14 cellular contexts compared by ENCODE assay signal in the genomic region with DNA sequence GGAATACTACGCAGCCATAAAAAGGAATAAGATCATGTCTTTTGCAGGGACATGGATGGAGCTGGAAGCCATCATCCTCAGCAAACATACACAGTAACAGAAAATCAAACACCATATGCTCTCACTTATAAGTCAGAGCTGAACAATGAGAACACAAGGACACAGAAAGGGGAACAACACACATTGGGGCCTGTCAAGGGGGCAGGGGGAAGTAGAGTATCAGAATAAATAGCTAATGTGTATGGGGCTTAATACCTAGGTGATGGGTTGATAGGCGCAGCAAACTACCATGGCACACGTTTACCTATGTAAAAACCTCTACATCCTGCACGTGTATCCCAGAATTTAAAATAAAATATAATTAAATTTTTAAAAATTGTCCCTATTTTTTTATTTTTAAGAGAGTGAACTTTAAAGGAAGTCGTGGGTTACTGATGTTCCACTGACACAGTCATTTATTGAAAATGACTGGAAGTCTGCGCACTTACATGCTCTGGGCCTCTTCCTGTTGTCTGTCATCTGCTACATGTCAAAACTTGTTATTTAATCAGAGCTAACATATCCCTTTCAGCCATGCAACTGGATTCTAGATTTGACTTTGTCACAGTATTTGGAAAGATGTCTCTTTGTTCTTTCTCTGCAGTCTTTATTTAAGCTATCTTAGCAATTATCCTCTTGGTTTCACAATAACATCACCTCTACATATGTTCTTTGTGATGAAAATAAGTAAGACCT.
DNase-seq lines count a peak whose midpoint lies in the region; ATAC-seq and TF ChIP-seq lines count a peak whose summit lies in the region.
"Had no signal": no experiment of that assay in that cellular context is flagged by ENCODE, and none has a peak within 500 bp of the region (broad histone marks: within the 10 kb centered on the region; RNA-seq: fewer than 3 reads in every experiment).

No MANE protein-coding gene starts in this region.

- intact Hi-C loops in left ventricle myocardium superior (cut with micrococcal nuclease): no loop called here
- intact Hi-C loops in left ventricle myocardium inferior (cut with micrococcal nuclease): no loop called here
- intact Hi-C loops in CD4-positive, alpha-beta T cell (cut with DNase I, micrococcal nuclease): no loop called here

- peak; percentile 74 for ATAC-seq in GM18502 (IDR thresholded peaks at IDR 0.05; ENCODE audit: poor library complexity, unreplicated experiment)
- ATAC-seq in GM21526 (IDR thresholded peaks at IDR 0.05; ENCODE audit: low FRiP score, unreplicated experiment): peak; percentile 68
- peak; percentile 92 for ATAC-seq in HG03442 (IDR thresholded peaks at IDR 0.05; ENCODE audit: unreplicated experiment)
- ATAC-seq in left ventricle myocardium superior: no peak
- no peak for ATAC-seq in effector memory CD8-positive, alpha-beta T cell (replicated peaks)
- no peak for ATAC-seq in CD4-positive, alpha-beta T cell (ENCODE audit: poor library complexity)
- ATAC-seq: body of pancreas had no signal

- no peak for TF ChIP-seq CTCF in left ventricle myocardium inferior (IDR thresholded peaks at IDR 0.05; ENCODE audit: borderline replicate concordance)
- no peak for TF ChIP-seq CTCF in CD4-positive, alpha-beta T cell (IDR thresholded peaks at IDR 0.05)

- DNase-seq in adipocyte (ENCODE audit: low read depth) (no peak), left ventricle myocardium superior (no peak), left ventricle myocardium inferior (no peak)
- DNase-seq in effector memory CD8-positive, alpha-beta T cell: no peak
- no peak for DNase-seq in CD4-positive, alpha-beta T cell
- DNase-seq: activated T-cell treated with anti-CD3 and anti-CD28 coated beads, Interleukin-2, amount 50 U/mL, for 24 hours; CD4-positive, CD25-positive, alpha-beta regulatory T cell; NCI-H1436; retina had no signal

- CTCF ChIA-PET in CD4-positive, alpha-beta T cell (lab: Charles Lee): no interaction called here

- no peaks in the 10 kb centered on the region for H3K9me3 ChIP-seq in adipocyte (ENCODE audit: control insufficient read depth, low read length)
- H3K9me3 ChIP-seq in left ventricle myocardium inferior (replicated peaks): peaks cover 10% of the 10 kb centered on the region
- H3K9me3 ChIP-seq in CD4-positive, alpha-beta T cell (ENCODE audit: control insufficient read depth, low read length): no peaks in the 10 kb centered on the region
- H3K9me3 ChIP-seq: body of pancreas, tibial artery had no signal

- peaks cover 12% of the 10 kb centered on the region for H3K4me1 ChIP-seq in adipocyte (ENCODE audit: control insufficient read depth, insufficient read depth, low read length)
- H3K4me1 ChIP-seq in left ventricle myocardium inferior: peaks cover 7% of the 10 kb centered on the region
- H3K4me1 ChIP-seq: body of pancreas, tibial artery had no signal

- no peaks in the 10 kb centered on the region for H3K27me3 Mint-ChIP-seq in effector memory CD8-positive, alpha-beta T cell
- no peaks in the 10 kb centered on the region for H3K27me3 Mint-ChIP-seq in CD4-positive, alpha-beta T cell
- H3K27me3 Mint-ChIP-seq: activated T-cell treated with anti-CD3 and anti-CD28 coated beads, Interleukin-2, amount 50 U/mL, for 24 hours; CD4-positive, CD25-positive, alpha-beta regulatory T cell had no signal

- no peak overlapping the region for H3K4me3 ChIP-seq in adipocyte (ENCODE audit: low read length)
- H3K4me3 ChIP-seq in left ventricle myocardium inferior: no peak overlapping the region
- H3K4me3 ChIP-seq: body of pancreas, tibial artery had no signal

- no peaks in the 10 kb centered on the region for H3K36me3 ChIP-seq in adipocyte (ENCODE audit: control insufficient read depth, insufficient read depth, low read length, severe bottlenecking)
- H3K36me3 ChIP-seq in left ventricle myocardium inferior: no peaks in the 10 kb centered on the region
- H3K36me3 ChIP-seq: tibial artery had no signal

- H3K9ac ChIP-seq in adipocyte (ENCODE audit: low read length): peak overlapping the region; percentile 16

- POLR2A ChIA-PET in CD4-positive, alpha-beta T cell (lab: Charles Lee): no interaction called here

- H3K36me3 Mint-ChIP-seq in effector memory CD8-positive, alpha-beta T cell (ENCODE audit: insufficient read depth): no peaks in the 10 kb centered on the region
- H3K36me3 Mint-ChIP-seq in CD4-positive, alpha-beta T cell (ENCODE audit: low read depth): no peaks in the 10 kb centered on the region
- H3K36me3 Mint-ChIP-seq: CD4-positive, CD25-positive, alpha-beta regulatory T cell had no signal

- no peak overlapping the region for H3K27ac Mint-ChIP-seq in effector memory CD8-positive, alpha-beta T cell
- no peak overlapping the region for H3K27ac Mint-ChIP-seq in CD4-positive, alpha-beta T cell
- H3K27ac Mint-ChIP-seq: activated T-cell treated with anti-CD3 and anti-CD28 coated beads, Interleukin-2, amount 50 U/mL, for 24 hours; CD4-positive, CD25-positive, alpha-beta regulatory T cell had no signal

- H3K9me3 Mint-ChIP-seq in effector memory CD8-positive, alpha-beta T cell: no peaks in the 10 kb centered on the region
- peaks cover 3% of the 10 kb centered on the region for H3K9me3 Mint-ChIP-seq in CD4-positive, alpha-beta T cell

- H3K27me3 ChIP-seq in adipocyte (replicated peaks; ENCODE audit: control insufficient read depth, insufficient read depth, low read length) (no peaks in the 10 kb centered on the region), left ventricle myocardium inferior (ENCODE audit: low read depth) (no peaks in the 10 kb centered on the region)
- no peaks in the 10 kb centered on the region for H3K27me3 ChIP-seq in CD4-positive, alpha-beta T cell (ENCODE audit: control insufficient read depth, insufficient read depth, low read length)
- H3K27me3 ChIP-seq: body of pancreas, tibial artery had no signal

- no peaks in the 10 kb centered on the region for H3K4me1 Mint-ChIP-seq in effector memory CD8-positive, alpha-beta T cell (ENCODE audit: low read depth in 2 of 2)
- H3K4me1 Mint-ChIP-seq in CD4-positive, alpha-beta T cell (ENCODE audit: low read depth): no peaks in the 10 kb centered on the region
- H3K4me1 Mint-ChIP-seq: CD4-positive, CD25-positive, alpha-beta regulatory T cell had no signal

- H3K4me3 Mint-ChIP-seq in effector memory CD8-positive, alpha-beta T cell: no peak overlapping the region
- H3K4me3 Mint-ChIP-seq in CD4-positive, alpha-beta T cell: no peak overlapping the region
- H3K4me3 Mint-ChIP-seq: activated T-cell treated with anti-CD3 and anti-CD28 coated beads, Interleukin-2, amount 50 U/mL, for 24 hours; CD4-positive, CD25-positive, alpha-beta regulatory T cell had no signal

- no peak overlapping the region for H3K27ac ChIP-seq in left ventricle myocardium inferior (replicated peaks)
- no peak overlapping the region for H3K27ac ChIP-seq in CD4-positive, alpha-beta T cell (ENCODE audit: low read depth, low read length)
- H3K27ac ChIP-seq: body of pancreas, tibial artery had no signal

Comparison
In these comparisons a context has a peak if more than half of its experiments do, and no peak if none do; other contexts are left out.
1. ATAC-seq: peak in GM18502 (single experiment), GM21526 (single experiment) and HG03442 (single experiment); none in left ventricle myocardium superior (single experiment), effector memory CD8-positive, alpha-beta T cell (single experiment) and CD4-positive, alpha-beta T cell (single experiment).